1 cellular context compared by ENCODE assay signal in genomic region chr14:68973639-68974038, GRCh38.
A peak's percentile ranks its signal among the peaks of the same experiment; 100 is the strongest.
TF ChIP-seq lines count a peak whose summit lies in the region.

No MANE protein-coding gene starts in this region.

TF ChIP-seq in HepG2, 621 proteins besides CTCF, POLR2A, EP300 and RAD21:
- TF ChIP-seq ATAD3A (CRISPR knock-in tag; IDR thresholded peaks at IDR 0.05) = no peak
- 0 out of 2 replicates have a peak, but pooled peaks have one; percentile 34 for TF ChIP-seq ZNF501 (CRISPR knock-in tag; IDR thresholded peaks at IDR 0.05)
